In genomic region chr1:248273225-248273624, GRCh38 we compare ENCODE assay signal across 7 cellular contexts. TPM values are rescaled to one million over a fixed set of nuclear protein-coding genes. Genes with fewer than 3 reads are reported as not detected.
"Had no signal": no experiment of that assay in that cellular context is flagged by ENCODE, and none has a peak within 500 bp of the region (broad histone marks: within the 10 kb centered on the region; RNA-seq: fewer than 3 reads in every experiment).

No MANE protein-coding gene starts in this region.

RNA-seq across cellular contexts. Expression of gene OR2T33, which starts 4.6 kb away (rescaled TPM):
- total RNA-seq: GM23248, H7, HepG2 had no signal
- polyA plus RNA-seq: GM23248, HepG2, IgD-negative memory B cell had no signal

RNA-seq across cellular contexts. Expression of gene OR2T12, which starts 30.0 kb away (rescaled TPM):
- total RNA-seq: GM23248, H4, H7, HepG2, HFFc6, HT1080 had no signal
- polyA plus RNA-seq: GM23248, HepG2, IgD-negative memory B cell had no signal

RNA-seq across cellular contexts. Expression of gene OR2M4, which starts 42.0 kb away (rescaled TPM):
- total RNA-seq: GM23248, H4, H7, HepG2 had no signal
- polyA plus RNA-seq: GM23248, HepG2, IgD-negative memory B cell had no signal

RNA-seq across cellular contexts. Expression of gene OR2M7, which starts 51.1 kb away (rescaled TPM):
- total RNA-seq: GM23248, H4, H7, HepG2, HFFc6, HT1080 had no signal
- polyA plus RNA-seq: GM23248, HepG2, IgD-negative memory B cell had no signal
